In the genomic region with DNA sequence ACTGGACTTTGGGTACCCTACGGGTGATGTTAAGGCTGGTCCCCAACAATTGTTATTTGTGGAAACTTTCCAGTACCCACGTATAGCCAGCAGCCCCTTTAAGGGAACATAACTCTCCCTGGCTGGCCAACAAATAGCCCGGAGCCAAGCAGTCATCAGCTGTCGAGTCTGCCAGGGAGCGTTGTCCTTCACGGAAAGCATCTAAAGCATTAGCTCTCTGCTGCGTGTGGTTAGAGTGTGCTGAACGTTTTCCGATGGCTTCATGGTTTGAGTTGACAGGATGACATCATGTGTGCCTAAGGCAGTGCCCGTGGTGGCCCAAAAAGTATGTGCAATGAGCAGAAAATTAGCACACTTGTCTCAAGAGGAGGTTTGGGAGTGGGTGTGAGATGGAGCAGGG, we compare ENCODE assay signal across 18 cellular contexts. TPM values are rescaled to one million over a fixed set of nuclear protein-coding genes. Genes with fewer than 3 reads are reported as not detected.
DNase-seq lines count a peak whose midpoint lies in the region; ATAC-seq, FAIRE-seq and TF ChIP-seq lines count a peak whose summit lies in the region.
"Had no signal": no experiment of that assay in that cellular context is flagged by ENCODE, and none has a peak within 500 bp of the region (broad histone marks: within the 10 kb centered on the region; RNA-seq: fewer than 3 reads in every experiment).

No MANE protein-coding gene starts in this region.

- POLR2A ChIA-PET in HepG2 (lab: Yijun Ruan, JAX): interaction anchor here (0.7 kb wide), 1 partner anchor 28 kb away, joined by 4 read pairs; no protein-coding TSS in a partner anchor

- H3K27me3 Mint-ChIP-seq in T-helper 17 cell (peaks cover 19% of the 10 kb centered on the region), nephron (ENCODE audit: low read depth) (no peaks in the 10 kb centered on the region)

- H3K79me2 ChIP-seq in HepG2 (ENCODE audit: insufficient read depth, low read length): peaks cover 14% of the 10 kb centered on the region

- FAIRE-seq in HepG2 (lab: Jason Lieb, UNC): no peak
- FAIRE-seq: A204.1, GM12892, H54 had no signal

- H3K36me3 ChIP-seq in HepG2 (replicated peaks in 1 of 2; ENCODE audit: control insufficient read depth in 1 of 2, insufficient read depth in 2 of 2, low read length in 2 of 2) (no peaks in the 10 kb centered on the region), right lobe of liver (no peaks in the 10 kb centered on the region)

- intact Hi-C loops in HepG2 (cut with micrococcal nuclease; ENCODE audit: unreplicated experiment): no loop called here
- intact Hi-C loops in right lobe of liver (cut with DNase I): loop anchor here in 1 of 2 donors (10.0 kb wide), 1 partner anchor 209 kb away; no protein-coding TSS in a partner anchor

- H2AFZ ChIP-seq in HepG2 (ENCODE audit: low read length): no peak overlapping the region
- H2AFZ ChIP-seq: GM23248 had no signal

- TF ChIP-seq CTCF in HepG2 (CRISPR knock-in tag; IDR thresholded peaks at IDR 0.05) (no peak), right lobe of liver (IDR thresholded peaks at IDR 0.05) (no peak), nephron (IDR thresholded peaks at IDR 0.05; ENCODE audit: unreplicated experiment in 3 of 3) (no peak)

- H3K4me2 ChIP-seq in HepG2 (ENCODE audit: low read depth, low read length): no peak overlapping the region

- H3K27ac Mint-ChIP-seq in T-helper 17 cell (peak overlapping the region; percentile 24), nephron (peak overlapping the region; percentile 28 to 61 (median 37))
- H3K27ac Mint-ChIP-seq: B cell; CD4-positive, alpha-beta memory T cell; IgD-negative memory B cell had no signal

- peaks cover 45% of the 10 kb centered on the region for H3K9me3 Mint-ChIP-seq in nephron
- H3K9me3 Mint-ChIP-seq: IgD-negative memory B cell had no signal

- BruUV-seq in HepG2 (replicated peaks; lab: Mats Ljungman, UMichigan): no TSS peak

- H3K36me3 Mint-ChIP-seq in T-helper 17 cell (ENCODE audit: low read depth) (no peaks in the 10 kb centered on the region), nephron (ENCODE audit: low read depth) (peaks cover 17% of the 10 kb centered on the region)
- H3K36me3 Mint-ChIP-seq: CD4-positive, alpha-beta memory T cell; IgD-negative memory B cell had no signal

- WGBS in HepG2 (ENCODE audit: low lambda C conversion rate): 55% methylated on average over 10 of the region's 10 CpGs
- 51% methylated on average over 6 of the region's 10 CpGs for WGBS in right lobe of liver (ENCODE audit: insufficient coverage, low coverage, low lambda C conversion rate, missing lambda C conversion rate)

- H3K27ac ChIP-seq in HepG2 (ENCODE audit: extremely low read length, insufficient read depth, low read length) (no peak overlapping the region), right lobe of liver (no peak overlapping the region)
- H3K27ac ChIP-seq: C4-2B, GM23248 had no signal

- ATAC-seq in HepG2 (no peak), right lobe of liver (no peak), T-helper 17 cell (no peak)
- ATAC-seq: HCT116 had no signal

- no peak for TF ChIP-seq EP300 in HepG2 (IDR thresholded peaks at IDR 0.05; ENCODE audit: low read depth in 2 of 2, low read length in 2 of 2)
- no peak for TF ChIP-seq EP300 in HepG2 (CRISPR knock-in tag; IDR thresholded peaks at IDR 0.05; ENCODE audit: borderline replicate concordance)

- in situ Hi-C loops in HepG2 (cut with HindIII; ENCODE audit: extremely low pct_ligation_motif_present, low pct_unique_long_range_greater_than_20kb): no loop called here

- H3K27me3 ChIP-seq in HepG2 (ENCODE audit: control insufficient read depth in 1 of 2, insufficient read depth in 2 of 2, low read length in 2 of 2) (no peaks in the 10 kb centered on the region), right lobe of liver (no peaks in the 10 kb centered on the region)

- H3K4me3 Mint-ChIP-seq in T-helper 17 cell (no peak overlapping the region), nephron (peak overlapping the region in 1 of 3 experiments; percentile 31)
- H3K4me3 Mint-ChIP-seq: B cell; CD4-positive, alpha-beta memory T cell; IgD-negative memory B cell had no signal

- DNase-seq in HepG2 (ENCODE audit: low spot score) (no peak), right lobe of liver (no peak), T-helper 17 cell (no peak), DMS53 treated with DMSO at 0.1 percent for 48 hours (lab: John Stamatoyannopoulos, UW; ENCODE audit: unreplicated experiment) (no peak), SHP77 (lab: John Stamatoyannopoulos, UW) (no peak)
- no peak for DNase-seq in activated CD4-positive, CD25-positive, alpha-beta regulatory T cell treated with anti-CD3 and anti-CD28 coated beads, Interleukin-2, amount 50 U/mL, for 72 hours
- DNase-seq: CD4-positive, alpha-beta memory T cell; DMS79 treated with DMSO at 0.1 percent for 48 hours; GDM1; GM23248 had no signal

- no peak overlapping the region for H3K9ac ChIP-seq in HepG2 (ENCODE audit: insufficient read depth, low read depth, low read length)
- H3K9ac ChIP-seq: GM23248 had no signal

- H3K9me3 ChIP-seq in HepG2 (ENCODE audit: low read length) (no peaks in the 10 kb centered on the region), right lobe of liver (no peaks in the 10 kb centered on the region), T-helper 17 cell (ENCODE audit: control insufficient read depth, low read length, poor library complexity, severe bottlenecking) (no peaks in the 10 kb centered on the region)

- H3K4me1 ChIP-seq in HepG2 (ENCODE audit: insufficient read depth, low read length) (peaks cover 27% of the 10 kb centered on the region), right lobe of liver (no peaks in the 10 kb centered on the region)

- H3K4me3 ChIP-seq in HepG2 (replicated peaks in 1 of 3; ENCODE audit: insufficient read depth in 1 of 3, low read depth in 2 of 3, low read length in 3 of 3) (no peak overlapping the region), right lobe of liver (no peak overlapping the region)
- H3K4me3 ChIP-seq: GM23248 had no signal

- H3K4me1 Mint-ChIP-seq in T-helper 17 cell: no peaks in the 10 kb centered on the region
- H3K4me1 Mint-ChIP-seq in nephron: peaks cover 31% of the 10 kb centered on the region
- H3K4me1 Mint-ChIP-seq: IgD-negative memory B cell had no signal

- TF ChIP-seq POLR2A in HepG2 (IDR thresholded peaks at IDR 0.05; ENCODE audit: insufficient read depth in 1 of 2, low read depth in 2 of 2, low read length in 2 of 2): no peak
- no peak for TF ChIP-seq POLR2A in right lobe of liver (IDR thresholded peaks at IDR 0.05)

- no peak for TF ChIP-seq RAD21 in HepG2 (CRISPR knock-in tag; IDR thresholded peaks at IDR 0.05)

- CTCF ChIA-PET in HepG2 (lab: Yijun Ruan, JAX; ENCODE audit: low intra/inter-chr PET ratio, low total read pairs): no interaction called here

- no peaks in the 10 kb centered on the region for H4K20me1 ChIP-seq in HepG2 (ENCODE audit: insufficient read depth, low read length)

RNA-seq across cellular contexts. Expression of a gene that starts 3.3 kb away (rescaled TPM):
- total RNA-seq in HepG2 (2016; rRNA removed; fragmentation: Illumina TruSeq; extraction: Trizol): 28.6 and 41.2 TPM in 2 replicates
- 1.8 and 2.7 TPM in 2 replicates for total RNA-seq in HepG2 (2016; cell fraction: cytosol; rRNA removed; fragmentation: Illumina TruSeq; extraction: Trizol; ENCODE audit: low read depth)
- 27.1 and 45.6 TPM in 2 replicates for total RNA-seq in HepG2 (2016; cell fraction: insoluble cytoplasmic fraction; rRNA removed; fragmentation: Illumina TruSeq; extraction: Trizol)
- total RNA-seq in HepG2 (2016; cell fraction: membrane; rRNA removed; fragmentation: Illumina TruSeq; extraction: Trizol): 7.1 and 7.5 TPM in 2 replicates
- 11.2 and 14.3 TPM in 2 replicates for total RNA-seq in HepG2 (2016; cell fraction: nucleus; rRNA removed; fragmentation: Illumina TruSeq; extraction: Trizol)
- 4.2 and 5.5 TPM in 2 replicates for polyA plus RNA-seq in HepG2 (2011; rRNA removed)
- polyA plus RNA-seq in HepG2 (2011; cell fraction: cytosol; rRNA removed): 3.2 and 3.9 TPM in 2 replicates
- polyA plus RNA-seq in HepG2 (2011; cell fraction: nucleus; rRNA removed): 2.7 and 3.8 TPM in 2 replicates
- 9.5 and 11.2 TPM in 2 replicates for polyA plus RNA-seq in HepG2 (2012)
- polyA plus RNA-seq in HepG2 (2016; cell fraction: cytosol; fragmentation: Illumina TruSeq; extraction: Trizol; ENCODE audit: low read depth): 1.3 and 1.5 TPM in 2 replicates
- 21.4 and 21.8 TPM in 2 replicates for polyA plus RNA-seq in HepG2 (2016; cell fraction: insoluble cytoplasmic fraction; fragmentation: Illumina TruSeq; extraction: Trizol; ENCODE audit: low read depth)
- polyA plus RNA-seq in HepG2 (2016; cell fraction: membrane; fragmentation: Illumina TruSeq; extraction: Trizol; ENCODE audit: low read depth): 2.7 and 2.9 TPM in 2 replicates
- 12.1 and 15.4 TPM in 2 replicates for polyA plus RNA-seq in HepG2 (2016; cell fraction: nucleus; fragmentation: Illumina TruSeq; extraction: Trizol; ENCODE audit: insufficient read depth, low read depth)
- 2.5 and 7.0 TPM in 2 replicates for polyA minus RNA-seq in HepG2 (2011; rRNA and poly(A)+ RNA removed; ENCODE audit: low replicate concordance)
- polyA minus RNA-seq in HepG2 (2011; cell fraction: cytosol; rRNA and poly(A)+ RNA removed): 13.7 and 18.1 TPM in 2 replicates
- polyA minus RNA-seq in HepG2 (2011; cell fraction: nucleus; rRNA and poly(A)+ RNA removed): 10.7 and 11.7 TPM in 2 replicates
- total RNA-seq in right lobe of liver: not detected
- total RNA-seq in T-helper 17 cell: not detected
- total RNA-seq: B cell; CD4-positive, alpha-beta memory T cell; GM23248 had no signal
- polyA plus RNA-seq: CD4-positive, alpha-beta memory T cell; GM23248; IgD-negative memory B cell had no signal

RNA-seq across cellular contexts. Expression of a gene that starts 22.5 kb away (rescaled TPM):
- 8.0 and 12.4 TPM in 2 replicates for total RNA-seq in HepG2 (2016; rRNA removed; fragmentation: Illumina TruSeq; extraction: Trizol)
- 1.8 and 2.9 TPM in 2 replicates for total RNA-seq in HepG2 (2016; cell fraction: cytosol; rRNA removed; fragmentation: Illumina TruSeq; extraction: Trizol; ENCODE audit: low read depth)
- 6.5 and 12.2 TPM in 2 replicates for total RNA-seq in HepG2 (2016; cell fraction: insoluble cytoplasmic fraction; rRNA removed; fragmentation: Illumina TruSeq; extraction: Trizol)
- 4.5 and 6.1 TPM in 2 replicates for total RNA-seq in HepG2 (2016; cell fraction: membrane; rRNA removed; fragmentation: Illumina TruSeq; extraction: Trizol)
- 4.7 and 5.1 TPM in 2 replicates for total RNA-seq in HepG2 (2016; cell fraction: nucleus; rRNA removed; fragmentation: Illumina TruSeq; extraction: Trizol)
- polyA plus RNA-seq in HepG2 (2011; rRNA removed): 5.0 and 5.3 TPM in 2 replicates
- polyA plus RNA-seq in HepG2 (2011; cell fraction: cytosol; rRNA removed): 2.4 and 3.9 TPM in 2 replicates
- 2.1 and 4.1 TPM in 2 replicates for polyA plus RNA-seq in HepG2 (2011; cell fraction: nucleus; rRNA removed)
- polyA plus RNA-seq in HepG2 (2012): 5.6 and 6.0 TPM in 2 replicates
- polyA plus RNA-seq in HepG2 (2016; cell fraction: cytosol; fragmentation: Illumina TruSeq; extraction: Trizol; ENCODE audit: low read depth): 0.28 and 0.34 TPM in 2 replicates
- polyA plus RNA-seq in HepG2 (2016; cell fraction: insoluble cytoplasmic fraction; fragmentation: Illumina TruSeq; extraction: Trizol; ENCODE audit: low read depth): 5.3 and 5.9 TPM in 2 replicates
- polyA plus RNA-seq in HepG2 (2016; cell fraction: membrane; fragmentation: Illumina TruSeq; extraction: Trizol; ENCODE audit: low read depth): 0.68 and 1.1 TPM in 2 replicates
- 4.9 and 5.6 TPM in 2 replicates for polyA plus RNA-seq in HepG2 (2016; cell fraction: nucleus; fragmentation: Illumina TruSeq; extraction: Trizol; ENCODE audit: insufficient read depth, low read depth)
- polyA minus RNA-seq in HepG2 (2011; rRNA and poly(A)+ RNA removed; ENCODE audit: low replicate concordance): 1.3 and 4.9 TPM in 2 replicates
- polyA minus RNA-seq in HepG2 (2011; cell fraction: cytosol; rRNA and poly(A)+ RNA removed): 6.2 and 10.6 TPM in 2 replicates
- polyA minus RNA-seq in HepG2 (2011; cell fraction: nucleus; rRNA and poly(A)+ RNA removed): 7.2 and 13.2 TPM in 2 replicates
- total RNA-seq in right lobe of liver: 1 to 10 TPM in 5 of 6 experiments, under 1 TPM in 1; 0.87 to 2.6 (median 2.1) TPM
- total RNA-seq in T-helper 17 cell: 1 to 10 TPM; 3.0 to 3.4 TPM

RNA-seq across cellular contexts. Expression of a gene that starts 36.9 kb away (rescaled TPM):
- total RNA-seq in HepG2 (2016; rRNA removed; fragmentation: Illumina TruSeq; extraction: Trizol): 17.5 and 25.8 TPM in 2 replicates
- total RNA-seq in HepG2 (2016; cell fraction: cytosol; rRNA removed; fragmentation: Illumina TruSeq; extraction: Trizol; ENCODE audit: low read depth): 9.2 and 10.2 TPM in 2 replicates
- 17.7 and 22.3 TPM in 2 replicates for total RNA-seq in HepG2 (2016; cell fraction: insoluble cytoplasmic fraction; rRNA removed; fragmentation: Illumina TruSeq; extraction: Trizol)
- total RNA-seq in HepG2 (2016; cell fraction: membrane; rRNA removed; fragmentation: Illumina TruSeq; extraction: Trizol): 15.7 and 21.7 TPM in 2 replicates
- 12.5 and 12.8 TPM in 2 replicates for total RNA-seq in HepG2 (2016; cell fraction: nucleus; rRNA removed; fragmentation: Illumina TruSeq; extraction: Trizol)
- polyA plus RNA-seq in HepG2 (2011; rRNA removed): 6.6 and 8.0 TPM in 2 replicates
- 4.3 and 7.3 TPM in 2 replicates for polyA plus RNA-seq in HepG2 (2011; cell fraction: cytosol; rRNA removed)
- 6.3 and 7.4 TPM in 2 replicates for polyA plus RNA-seq in HepG2 (2011; cell fraction: nucleus; rRNA removed)
- 7.0 and 7.8 TPM in 2 replicates for polyA plus RNA-seq in HepG2 (2012)
- 2.7 and 2.8 TPM in 2 replicates for polyA plus RNA-seq in HepG2 (2016; cell fraction: cytosol; fragmentation: Illumina TruSeq; extraction: Trizol; ENCODE audit: low read depth)
- 16.0 TPM in 2 replicates for polyA plus RNA-seq in HepG2 (2016; cell fraction: insoluble cytoplasmic fraction; fragmentation: Illumina TruSeq; extraction: Trizol; ENCODE audit: low read depth)
- polyA plus RNA-seq in HepG2 (2016; cell fraction: membrane; fragmentation: Illumina TruSeq; extraction: Trizol; ENCODE audit: low read depth): 3.9 and 5.1 TPM in 2 replicates
- polyA plus RNA-seq in HepG2 (2016; cell fraction: nucleus; fragmentation: Illumina TruSeq; extraction: Trizol; ENCODE audit: insufficient read depth, low read depth): 18.5 and 27.5 TPM in 2 replicates
- 4.0 and 7.2 TPM in 2 replicates for polyA minus RNA-seq in HepG2 (2011; rRNA and poly(A)+ RNA removed; ENCODE audit: low replicate concordance)
- polyA minus RNA-seq in HepG2 (2011; cell fraction: cytosol; rRNA and poly(A)+ RNA removed): 6.4 and 6.9 TPM in 2 replicates
- 6.6 and 9.9 TPM in 2 replicates for polyA minus RNA-seq in HepG2 (2011; cell fraction: nucleus; rRNA and poly(A)+ RNA removed)
- 1 to 10 TPM in 5 of 6 experiments, under 1 TPM in 1; 0.98 to 2.9 (median 1.7) TPM for total RNA-seq in right lobe of liver
- total RNA-seq in T-helper 17 cell: 1 to 10 TPM; 2.0 to 2.6 TPM

RNA-seq across cellular contexts. Expression of a gene that starts 44.1 kb away (rescaled TPM):
- 2.7 and 3.0 TPM in 2 replicates for total RNA-seq in HepG2 (2016; rRNA removed; fragmentation: Illumina TruSeq; extraction: Trizol)
- 0.88 and 1.3 TPM in 2 replicates for total RNA-seq in HepG2 (2016; cell fraction: cytosol; rRNA removed; fragmentation: Illumina TruSeq; extraction: Trizol; ENCODE audit: low read depth)
- 2.8 and 2.9 TPM in 2 replicates for total RNA-seq in HepG2 (2016; cell fraction: insoluble cytoplasmic fraction; rRNA removed; fragmentation: Illumina TruSeq; extraction: Trizol)
- 2.2 and 2.7 TPM in 2 replicates for total RNA-seq in HepG2 (2016; cell fraction: membrane; rRNA removed; fragmentation: Illumina TruSeq; extraction: Trizol)
- total RNA-seq in HepG2 (2016; cell fraction: nucleus; rRNA removed; fragmentation: Illumina TruSeq; extraction: Trizol): 2.4 and 2.6 TPM in 2 replicates
- polyA plus RNA-seq in HepG2 (2011; rRNA removed): 2.2 and 2.4 TPM in 2 replicates
- polyA plus RNA-seq in HepG2 (2011; cell fraction: cytosol; rRNA removed): 1.0 and 1.8 TPM in 2 replicates
- 2.7 and 4.3 TPM in 2 replicates for polyA plus RNA-seq in HepG2 (2011; cell fraction: nucleus; rRNA removed)
- 2.4 and 2.5 TPM in 2 replicates for polyA plus RNA-seq in HepG2 (2012)
- 0.44 and 0.53 TPM in 2 replicates for polyA plus RNA-seq in HepG2 (2016; cell fraction: cytosol; fragmentation: Illumina TruSeq; extraction: Trizol; ENCODE audit: low read depth)
- polyA plus RNA-seq in HepG2 (2016; cell fraction: insoluble cytoplasmic fraction; fragmentation: Illumina TruSeq; extraction: Trizol; ENCODE audit: low read depth): 1.6 and 1.8 TPM in 2 replicates
- 1.1 and 1.3 TPM in 2 replicates for polyA plus RNA-seq in HepG2 (2016; cell fraction: membrane; fragmentation: Illumina TruSeq; extraction: Trizol; ENCODE audit: low read depth)
- polyA plus RNA-seq in HepG2 (2016; cell fraction: nucleus; fragmentation: Illumina TruSeq; extraction: Trizol; ENCODE audit: insufficient read depth, low read depth): 4.4 and 5.6 TPM in 2 replicates
- 1.1 and 2.6 TPM in 2 replicates for polyA minus RNA-seq in HepG2 (2011; rRNA and poly(A)+ RNA removed; ENCODE audit: low replicate concordance)
- polyA minus RNA-seq in HepG2 (2011; cell fraction: cytosol; rRNA and poly(A)+ RNA removed): 1.5 and 1.6 TPM in 2 replicates
- polyA minus RNA-seq in HepG2 (2011; cell fraction: nucleus; rRNA and poly(A)+ RNA removed): 1.8 and 2.6 TPM in 2 replicates
- 1 to 10 TPM; 1.4 to 2.5 (median 1.9) TPM for total RNA-seq in right lobe of liver
- total RNA-seq in T-helper 17 cell: 1 to 10 TPM; 3.0 to 3.2 TPM
